ENCODE assay signal across 21 cellular contexts in genomic region chr1:7672864-7673263, GRCh38.
"Had no signal": no experiment of that assay in that cellular context is flagged by ENCODE, and none has a peak within 500 bp of the region (broad histone marks: within the 10 kb centered on the region; RNA-seq: fewer than 3 reads in every experiment).

No MANE protein-coding gene starts in this region.

- H3K36me3 Mint-ChIP-seq: memory B cell had no signal

- H3K27me3 ChIP-seq: brain microvascular endothelial cell, gastrocnemius medialis, ovary, testis, upper lobe of left lung had no signal

- H3K4me2 ChIP-seq: smooth muscle cell had no signal

- DNase-seq: activated B cell treated with CpG ODN at 0.5 μM for 24 hours; activated CD4-positive, alpha-beta T cell treated with anti-CD3 and anti-CD28 coated beads for 4 hours; activated CD8-positive, alpha-beta T cell treated with anti-CD3 and anti-CD28 coated beads for 36 hours; activated naive CD4-positive, alpha-beta T cell treated with anti-CD3 and anti-CD28 coated beads for 36 hours; activated T-cell treated with anti-CD3 and anti-CD28 coated beads, Interleukin-2, amount 50 U/mL, for 24 hours; anterior cingulate cortex; brain microvascular endothelial cell; gastrocnemius medialis; head of caudate nucleus; kidney; left lung; ovary; stimulated activated CD4-positive, alpha-beta T cell treated with anti-CD3 and anti-CD28 coated beads, Interleukin-4, amount 100 ng/mL, for 1 hour; testis; upper lobe of left lung had no signal

- H3K27ac Mint-ChIP-seq: activated B cell treated with CpG ODN at 0.5 μM for 24 hours; activated CD8-positive, alpha-beta T cell treated with anti-CD3 and anti-CD28 coated beads for 36 hours; activated naive CD4-positive, alpha-beta T cell treated with anti-CD3 and anti-CD28 coated beads for 36 hours; activated T-cell treated with anti-CD3 and anti-CD28 coated beads, Interleukin-2, amount 50 U/mL, for 24 hours; memory B cell had no signal

- H3K4me3 ChIP-seq: coronary artery, gastrocnemius medialis, left lung, ovary, smooth muscle cell, testis, upper lobe of left lung had no signal

- H3K27ac ChIP-seq: brain microvascular endothelial cell, coronary artery, gastrocnemius medialis, left lung, ovary, testis, upper lobe of left lung had no signal

- H3K36me3 ChIP-seq: brain microvascular endothelial cell, gastrocnemius medialis, left lung, ovary, upper lobe of left lung had no signal

- H3K4me3 Mint-ChIP-seq: activated B cell treated with CpG ODN at 0.5 μM for 24 hours; activated CD8-positive, alpha-beta T cell treated with anti-CD3 and anti-CD28 coated beads for 36 hours; activated naive CD4-positive, alpha-beta T cell treated with anti-CD3 and anti-CD28 coated beads for 36 hours; activated T-cell treated with anti-CD3 and anti-CD28 coated beads, Interleukin-2, amount 50 U/mL, for 24 hours; memory B cell; neural crest cell had no signal

- H3K9me3 Mint-ChIP-seq: activated B cell treated with CpG ODN at 0.5 μM for 24 hours; activated CD8-positive, alpha-beta T cell treated with anti-CD3 and anti-CD28 coated beads for 36 hours; activated naive CD4-positive, alpha-beta T cell treated with anti-CD3 and anti-CD28 coated beads for 36 hours; activated T-cell treated with anti-CD3 and anti-CD28 coated beads, Interleukin-2, amount 50 U/mL, for 24 hours; memory B cell; neural crest cell had no signal

- ATAC-seq: activated CD8-positive, alpha-beta T cell treated with anti-CD3 and anti-CD28 coated beads for 36 hours; esophagus mucosa; gastrocnemius medialis; left lung; sciatic nerve had no signal
